In genomic region chr10:119310807-119311206, GRCh38 we compare ENCODE assay signal across 1 cellular context.
TF ChIP-seq lines count a peak whose summit lies in the region.

No MANE protein-coding gene starts in this region.

TF ChIP-seq in HepG2, 621 proteins besides CTCF, POLR2A, EP300 and RAD21:
- TF ChIP-seq ZNF564 (CRISPR knock-in tag; IDR thresholded peaks at IDR 0.05) (no peak), ZMYM3 (CRISPR knock-in tag; IDR thresholded peaks at IDR 0.05) (peak; percentile 28; the same call in 1 of the 2 replicates), ZNF768 (CRISPR knock-in tag; IDR thresholded peaks at IDR 0.05) (peak; percentile 80)
